Comparison of ENCODE assay signal across 22 cellular contexts in genomic region chr12:46111727-46112126, GRCh38.
"Had no signal": no experiment of that assay in that cellular context is flagged by ENCODE, and none has a peak within 500 bp of the region (broad histone marks: within the 10 kb centered on the region; RNA-seq: fewer than 3 reads in every experiment).

No MANE protein-coding gene starts in this region.

- H2AFZ ChIP-seq: parathyroid adenoma had no signal

- DNase-seq: colonic mucosa; effector CD8-positive, alpha-beta T cell; endodermal cell; glutamatergic neuron; heart right ventricle; left ventricle myocardium superior; lower lobe of right lung; right lobe of liver; stimulated activated CD4-positive, alpha-beta T cell treated with anti-CD3 and anti-CD28 coated beads, Interleukin-12 subunit alpha, Interleukin-12 subunit beta, amount 100 ng/mL, for 4 hours; stimulated activated CD4-positive, alpha-beta T cell treated with anti-CD3 and anti-CD28 coated beads, Interleukin-1b, Interleukin-23, amount 100 ng/mL, for 48 hours; stimulated activated CD4-positive, alpha-beta T cell treated with anti-CD3 and anti-CD28 coated beads, Interleukin-4, amount 100 ng/mL, for 1 hour; upper lobe of left lung had no signal

- ATAC-seq: heart right ventricle; left ventricle myocardium superior; lower lobe of right lung; natural killer cell treated with Interleukin-12 subunit alpha and Interleukin-12 subunit beta and Interleukin-15 and Interleukin-18, amount 100 ng/mL, for 72 hours; stimulated activated effector memory CD8-positive, alpha-beta T cell treated with anti-CD3 and anti-CD28 coated beads, Interleukin-12 subunit alpha, Interleukin-12 subunit beta, amount 100 ng/mL, for 72 hours had no signal

- H3K9ac ChIP-seq: parathyroid adenoma had no signal

- H3K4me3 ChIP-seq: colonic mucosa, esophagus muscularis mucosa, heart right ventricle, lower lobe of right lung, right lobe of liver, smooth muscle cell, thoracic aorta, tibial nerve, upper lobe of left lung had no signal

- H3K4me1 ChIP-seq: colonic mucosa, esophagus muscularis mucosa, lower lobe of right lung, tibial nerve, upper lobe of left lung had no signal

- H3K27me3 ChIP-seq: colonic mucosa, esophagus muscularis mucosa, foreskin keratinocyte, heart right ventricle, neutrophil, right lobe of liver, tibial nerve, upper lobe of left lung had no signal

- H3K9me3 ChIP-seq: colonic mucosa, neutrophil, right lobe of liver, thoracic aorta had no signal

- H3K27ac ChIP-seq: colonic mucosa, esophagus muscularis mucosa, foreskin keratinocyte, heart right ventricle, lower lobe of right lung, neutrophil, parathyroid adenoma, thoracic aorta, tibial nerve, upper lobe of left lung had no signal

- FAIRE-seq: urothelium cell line had no signal

- H3K4me2 ChIP-seq: smooth muscle cell had no signal

- H3K79me2 ChIP-seq: parathyroid adenoma had no signal

- H3K36me3 ChIP-seq: colonic mucosa, esophagus muscularis mucosa, heart right ventricle, lower lobe of right lung, neutrophil, right lobe of liver, thoracic aorta, tibial nerve, upper lobe of left lung had no signal
